Comparison of ENCODE assay signal across 7 cellular contexts in the genomic region with DNA sequence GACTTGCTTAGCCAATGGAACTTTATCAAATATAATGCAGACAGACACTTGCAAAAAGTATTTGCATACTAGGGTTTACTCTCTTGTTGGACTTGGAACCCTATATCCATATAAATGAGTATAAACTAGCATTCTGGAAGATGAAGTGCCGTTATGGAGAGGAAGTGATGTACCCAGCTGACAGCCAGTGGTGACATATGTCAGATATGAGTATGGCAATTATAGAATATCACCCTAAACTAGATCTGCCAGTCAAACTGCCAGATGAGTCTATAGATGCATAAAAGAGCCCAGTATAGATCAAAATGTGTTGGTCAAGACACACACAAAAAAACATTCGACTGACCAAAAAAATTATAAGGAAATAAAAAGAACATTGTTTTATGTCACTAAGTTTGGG.
"Had no signal": no experiment of that assay in that cellular context is flagged by ENCODE, and none has a peak within 500 bp of the region (broad histone marks: within the 10 kb centered on the region; RNA-seq: fewer than 3 reads in every experiment).

No MANE protein-coding gene starts in this region.

- DNase-seq: H9, HCEC 1CT, KBM-7 had no signal

- H3K4me2 ChIP-seq: GM23338, KMS-11 had no signal

- H3K4me3 ChIP-seq: GM23338 had no signal

- ATAC-seq: GM23338, HepG2 had no signal

- H3K27ac ChIP-seq: HL-60, KMS-11 had no signal

- H2AFZ ChIP-seq: GM23338 had no signal
